8 cellular contexts compared by ENCODE assay signal in genomic region chr6:16318953-16319720, GRCh38.
DNase-seq lines count a peak whose midpoint lies in the region; TF ChIP-seq lines count a peak whose summit lies in the region.

No MANE protein-coding gene starts in this region.

- H3K27me3 Mint-ChIP-seq in endothelial cell (ENCODE audit: unreplicated experiment): no peaks in the 10 kb centered on the region

- no peaks in the 10 kb centered on the region for H3K9me2 ChIP-seq in DOHH2 (replicated peaks; ENCODE audit: control insufficient read depth, low read length)

- peaks cover 42% of the 10 kb centered on the region for H3K4me1 ChIP-seq in DOHH2 (ENCODE audit: control insufficient read depth, low read length)
- peaks cover 0 to 19% (median 9%) of the 10 kb centered on the region in 4 donors for H3K4me1 ChIP-seq in Peyer's patch
- peaks cover 54% of the 10 kb centered on the region for H3K4me1 ChIP-seq in skeletal muscle satellite cell (ENCODE audit: control insufficient read depth, insufficient read depth, low read length)

- H3K27me3 ChIP-seq in DOHH2 (ENCODE audit: control insufficient read depth, low read length): no peaks in the 10 kb centered on the region
- H3K27me3 ChIP-seq in Peyer's patch: no peaks in the 10 kb centered on the region
- no peaks in the 10 kb centered on the region for H3K27me3 ChIP-seq in skeletal muscle satellite cell (ENCODE audit: control insufficient read depth, insufficient read depth, low read length)

- no peak for DNase-seq in Peyer's patch
- DNase-seq in endothelial cell (ENCODE audit: low spot score): no peak
- no peak for DNase-seq in NCI-H69 (lab: John Stamatoyannopoulos, UW)
- no peak for DNase-seq in T-helper 9 cell
- DNase-seq in ecto neural progenitor cell (ENCODE audit: low spot score): no peak
- DNase-seq in NCI-H345 (lab: John Stamatoyannopoulos, UW): no peak

- TF ChIP-seq CTCF in DOHH2 (IDR thresholded peaks at IDR 0.05; ENCODE audit: low read depth, low read length, poor library complexity, severe bottlenecking): no peak
- no peak for TF ChIP-seq CTCF in Peyer's patch (IDR thresholded peaks at IDR 0.05)
- TF ChIP-seq CTCF in endothelial cell (IDR thresholded peaks at IDR 0.05; ENCODE audit: unreplicated experiment): no peak

- H3K4me3 ChIP-seq in DOHH2 (ENCODE audit: low read length) (no peak overlapping the region; the same call in 1 of the 2 replicates), Peyer's patch (no peak overlapping the region), skeletal muscle satellite cell (ENCODE audit: low read length) (no peak overlapping the region)

- no peak overlapping the region for H3K4me3 Mint-ChIP-seq in endothelial cell (ENCODE audit: unreplicated experiment)

- H3K4me2 ChIP-seq in DOHH2 (ENCODE audit: low read length) (peak overlapping the region; percentile 54), skeletal muscle satellite cell (ENCODE audit: low read length) (peak overlapping the region; percentile 75)

- peak overlapping the region; percentile 24 for H3K27ac Mint-ChIP-seq in endothelial cell (ENCODE audit: unreplicated experiment)

- no peaks in the 10 kb centered on the region for H3K9me3 ChIP-seq in DOHH2 (ENCODE audit: control insufficient read depth, insufficient read depth, low read length)
- no peaks in the 10 kb centered on the region for H3K9me3 ChIP-seq in Peyer's patch
- no peaks in the 10 kb centered on the region for H3K9me3 ChIP-seq in skeletal muscle satellite cell (replicated peaks; ENCODE audit: low read length)

- no peaks in the 10 kb centered on the region for H3K9me3 Mint-ChIP-seq in endothelial cell (ENCODE audit: unreplicated experiment)

- H3K36me3 Mint-ChIP-seq in endothelial cell (ENCODE audit: low read depth, unreplicated experiment): no peaks in the 10 kb centered on the region

- no peak for TF ChIP-seq POLR2A in Peyer's patch (IDR thresholded peaks at IDR 0.05)

- H3K27ac ChIP-seq in DOHH2 (ENCODE audit: low read depth, low read length): no peak overlapping the region
- peak overlapping the region; percentile 9 to 83 (median 53) for H3K27ac ChIP-seq in Peyer's patch

- peak overlapping the region; percentile 56 for H3K9ac ChIP-seq in skeletal muscle satellite cell (ENCODE audit: low read depth, low read length)

- no peaks in the 10 kb centered on the region for H4K20me1 ChIP-seq in DOHH2 (ENCODE audit: control insufficient read depth, insufficient read depth, low read depth, low read length)

- H3K36me3 ChIP-seq in DOHH2 (ENCODE audit: control insufficient read depth, low read length) (no peaks in the 10 kb centered on the region), Peyer's patch (no peaks in the 10 kb centered on the region), skeletal muscle satellite cell (ENCODE audit: insufficient read depth, low read length) (no peaks in the 10 kb centered on the region)

- no peaks in the 10 kb centered on the region for H3K79me2 ChIP-seq in DOHH2 (ENCODE audit: control insufficient read depth, low read length)

- H3K4me1 Mint-ChIP-seq in endothelial cell (ENCODE audit: unreplicated experiment): peaks cover 6% of the 10 kb centered on the region

- no peaks in the 10 kb centered on the region for H3F3A ChIP-seq in DOHH2 (ENCODE audit: control insufficient read depth, insufficient read depth)
